ENCODE assay signal across 1 cellular context in the genomic region with DNA sequence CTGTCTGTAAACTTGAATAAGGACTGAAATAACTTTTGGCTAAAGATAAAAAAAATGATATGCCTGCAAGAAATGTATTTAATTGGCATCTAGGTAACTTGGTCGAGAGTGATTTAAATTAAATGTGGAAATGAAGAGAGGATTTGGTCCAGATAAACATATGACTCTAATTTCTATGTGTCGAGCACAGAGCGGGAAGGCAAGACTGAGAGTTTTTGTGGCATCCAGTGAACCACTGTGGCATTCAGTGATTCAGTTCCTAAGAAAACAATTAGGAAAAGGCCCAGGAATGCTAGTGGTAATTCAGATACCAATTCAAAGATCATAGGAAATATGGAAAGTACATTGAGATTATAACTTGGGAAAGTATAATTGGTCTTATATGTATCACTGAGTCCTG.
A peak's percentile ranks its signal among the peaks of the same experiment; 100 is the strongest.
TF ChIP-seq lines count a peak whose summit lies in the region.

No MANE protein-coding gene starts in this region.

TF ChIP-seq in IMR-90, 13 proteins besides CTCF, POLR2A, EP300 and RAD21:
- TF ChIP-seq FOS (IDR thresholded peaks at IDR 0.05; ENCODE audit: low read depth, low read length) (peak; percentile 34; the same call in 1 of the 2 replicates), MXI1 (IDR thresholded peaks at IDR 0.05; ENCODE audit: borderline replicate concordance, low read depth, low read length) (no peak)
